In the genomic region with DNA sequence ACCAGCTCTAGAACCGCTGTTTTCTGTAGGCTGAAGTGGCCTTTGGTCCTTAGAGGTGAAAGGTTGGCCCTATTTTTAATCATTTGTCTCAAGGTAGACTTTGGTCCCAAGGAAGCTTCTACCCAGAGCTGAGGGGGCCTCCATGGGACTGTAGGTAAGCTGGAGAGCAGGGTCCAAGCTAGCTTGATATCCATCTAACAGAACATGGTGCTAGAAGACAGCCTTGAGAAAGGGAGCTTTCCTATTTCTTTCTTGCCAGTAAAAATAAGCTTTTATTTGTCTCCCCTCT, we compare ENCODE assay signal across 1 cellular context.
TF ChIP-seq lines count a peak whose summit lies in the region.

No MANE protein-coding gene starts in this region.

TF ChIP-seq in endothelial cell of umbilical vein, 7 proteins besides CTCF, POLR2A, EP300 and RAD21:
- TF ChIP-seq, protein P1, sequence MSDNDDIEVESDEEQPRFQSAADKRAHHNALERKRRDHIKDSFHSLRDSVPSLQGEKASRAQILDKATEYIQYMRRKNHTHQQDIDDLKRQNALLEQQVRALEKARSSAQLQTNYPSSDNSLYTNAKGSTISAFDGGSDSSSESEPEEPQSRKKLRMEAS (IDR thresholded peaks at IDR 0.05; ENCODE audit: insufficient read depth, insufficient read length), result no peak
- no peak for TF ChIP-seq POLR2AphosphoS5 (IDR thresholded peaks at IDR 0.05; ENCODE audit: insufficient read depth, low read depth, low read length)
- TF ChIP-seq JUN (IDR thresholded peaks at IDR 0.05; ENCODE audit: borderline replicate concordance, insufficient read depth, insufficient read length, low read depth), result no peak
- TF ChIP-seq GATA2 (IDR thresholded peaks at IDR 0.05; ENCODE audit: insufficient read depth, insufficient read length, low read depth, low read length), result no peak
- TF ChIP-seq MYC (IDR thresholded peaks at IDR 0.05; ENCODE audit: low read depth, low read length), result no peak
- no peak for TF ChIP-seq EZH2 (IDR thresholded peaks at IDR 0.05; ENCODE audit: borderline replicate concordance, low read depth, low read length, severe bottlenecking)
- TF ChIP-seq FOS (IDR thresholded peaks at IDR 0.05; ENCODE audit: borderline replicate concordance, insufficient read depth, low read length), result no peak
